ENCODE assay signal across 1 cellular context in the genomic region with DNA sequence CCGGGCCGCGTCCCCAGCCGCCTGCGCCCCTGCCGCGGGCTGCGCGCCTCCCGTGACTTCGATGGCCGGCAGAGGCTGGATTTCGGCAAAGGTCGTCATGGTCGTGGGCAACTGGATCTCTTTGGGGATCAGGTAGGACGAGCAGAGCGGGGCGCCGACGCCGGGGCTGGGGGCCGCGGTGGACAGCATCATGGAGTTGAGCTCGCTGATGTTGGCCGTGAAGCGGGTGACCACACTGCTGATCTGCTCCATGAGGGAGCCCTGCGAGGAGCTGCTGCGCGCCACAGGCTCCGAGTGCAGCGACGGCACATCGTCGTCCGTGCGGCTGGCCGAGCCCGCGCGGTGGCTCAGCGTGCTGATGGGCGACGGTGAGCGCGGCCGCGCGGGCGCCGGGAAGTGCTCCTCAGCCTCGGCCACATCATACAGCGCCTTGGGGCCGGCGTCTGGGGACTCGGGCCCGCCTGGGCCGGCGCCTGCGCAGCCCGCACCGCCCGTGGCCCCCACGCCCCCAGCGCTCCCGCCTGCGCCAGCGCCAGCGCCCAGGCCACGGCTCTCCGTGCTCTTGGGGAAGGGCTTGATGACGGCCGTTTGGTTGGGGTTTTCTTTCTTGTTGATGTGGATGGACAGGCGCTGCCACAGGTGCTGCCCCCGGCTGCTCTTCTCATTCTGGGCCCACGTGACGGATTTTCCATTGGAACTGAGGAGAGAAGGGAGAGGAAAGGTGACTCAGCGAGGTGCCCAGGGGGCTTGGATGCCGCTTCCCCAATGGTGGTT.
TF ChIP-seq lines count a peak whose summit lies in the region.

No MANE protein-coding gene starts in this region.

TF ChIP-seq in GM23338, 12 proteins besides CTCF, POLR2A, EP300 and RAD21:
- TF ChIP-seq, protein P1, sequence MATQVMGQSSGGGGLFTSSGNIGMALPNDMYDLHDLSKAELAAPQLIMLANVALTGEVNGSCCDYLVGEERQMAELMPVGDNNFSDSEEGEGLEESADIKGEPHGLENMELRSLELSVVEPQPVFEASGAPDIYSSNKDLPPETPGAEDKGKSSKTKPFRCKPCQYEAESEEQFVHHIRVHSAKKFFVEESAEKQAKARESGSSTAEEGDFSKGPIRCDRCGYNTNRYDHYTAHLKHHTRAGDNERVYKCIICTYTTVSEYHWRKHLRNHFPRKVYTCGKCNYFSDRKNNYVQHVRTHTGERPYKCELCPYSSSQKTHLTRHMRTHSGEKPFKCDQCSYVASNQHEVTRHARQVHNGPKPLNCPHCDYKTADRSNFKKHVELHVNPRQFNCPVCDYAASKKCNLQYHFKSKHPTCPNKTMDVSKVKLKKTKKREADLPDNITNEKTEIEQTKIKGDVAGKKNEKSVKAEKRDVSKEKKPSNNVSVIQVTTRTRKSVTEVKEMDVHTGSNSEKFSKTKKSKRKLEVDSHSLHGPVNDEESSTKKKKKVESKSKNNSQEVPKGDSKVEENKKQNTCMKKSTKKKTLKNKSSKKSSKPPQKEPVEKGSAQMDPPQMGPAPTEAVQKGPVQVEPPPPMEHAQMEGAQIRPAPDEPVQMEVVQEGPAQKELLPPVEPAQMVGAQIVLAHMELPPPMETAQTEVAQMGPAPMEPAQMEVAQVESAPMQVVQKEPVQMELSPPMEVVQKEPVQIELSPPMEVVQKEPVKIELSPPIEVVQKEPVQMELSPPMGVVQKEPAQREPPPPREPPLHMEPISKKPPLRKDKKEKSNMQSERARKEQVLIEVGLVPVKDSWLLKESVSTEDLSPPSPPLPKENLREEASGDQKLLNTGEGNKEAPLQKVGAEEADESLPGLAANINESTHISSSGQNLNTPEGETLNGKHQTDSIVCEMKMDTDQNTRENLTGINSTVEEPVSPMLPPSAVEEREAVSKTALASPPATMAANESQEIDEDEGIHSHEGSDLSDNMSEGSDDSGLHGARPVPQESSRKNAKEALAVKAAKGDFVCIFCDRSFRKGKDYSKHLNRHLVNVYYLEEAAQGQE (IDR thresholded peaks at IDR 0.05; ENCODE audit: unreplicated experiment), result no peak
- TF ChIP-seq ZNF331 (CRISPR knock-in tag; IDR thresholded peaks at IDR 0.05; ENCODE audit: low read depth) (no peak), NANOG (IDR thresholded peaks at IDR 0.05; ENCODE audit: borderline replicate concordance) (no peak), POLR2AphosphoS5 (IDR thresholded peaks at IDR 0.05; ENCODE audit: low read depth) (0 out of 2 replicates have a peak, but pooled peaks have one; percentile 30), JUNB (IDR thresholded peaks at IDR 0.05; ENCODE audit: unreplicated experiment) (no peak), EZH2 (IDR thresholded peaks at IDR 0.05; ENCODE audit: low read depth, unreplicated experiment) (no peak)
- TF ChIP-seq, protein P2, sequence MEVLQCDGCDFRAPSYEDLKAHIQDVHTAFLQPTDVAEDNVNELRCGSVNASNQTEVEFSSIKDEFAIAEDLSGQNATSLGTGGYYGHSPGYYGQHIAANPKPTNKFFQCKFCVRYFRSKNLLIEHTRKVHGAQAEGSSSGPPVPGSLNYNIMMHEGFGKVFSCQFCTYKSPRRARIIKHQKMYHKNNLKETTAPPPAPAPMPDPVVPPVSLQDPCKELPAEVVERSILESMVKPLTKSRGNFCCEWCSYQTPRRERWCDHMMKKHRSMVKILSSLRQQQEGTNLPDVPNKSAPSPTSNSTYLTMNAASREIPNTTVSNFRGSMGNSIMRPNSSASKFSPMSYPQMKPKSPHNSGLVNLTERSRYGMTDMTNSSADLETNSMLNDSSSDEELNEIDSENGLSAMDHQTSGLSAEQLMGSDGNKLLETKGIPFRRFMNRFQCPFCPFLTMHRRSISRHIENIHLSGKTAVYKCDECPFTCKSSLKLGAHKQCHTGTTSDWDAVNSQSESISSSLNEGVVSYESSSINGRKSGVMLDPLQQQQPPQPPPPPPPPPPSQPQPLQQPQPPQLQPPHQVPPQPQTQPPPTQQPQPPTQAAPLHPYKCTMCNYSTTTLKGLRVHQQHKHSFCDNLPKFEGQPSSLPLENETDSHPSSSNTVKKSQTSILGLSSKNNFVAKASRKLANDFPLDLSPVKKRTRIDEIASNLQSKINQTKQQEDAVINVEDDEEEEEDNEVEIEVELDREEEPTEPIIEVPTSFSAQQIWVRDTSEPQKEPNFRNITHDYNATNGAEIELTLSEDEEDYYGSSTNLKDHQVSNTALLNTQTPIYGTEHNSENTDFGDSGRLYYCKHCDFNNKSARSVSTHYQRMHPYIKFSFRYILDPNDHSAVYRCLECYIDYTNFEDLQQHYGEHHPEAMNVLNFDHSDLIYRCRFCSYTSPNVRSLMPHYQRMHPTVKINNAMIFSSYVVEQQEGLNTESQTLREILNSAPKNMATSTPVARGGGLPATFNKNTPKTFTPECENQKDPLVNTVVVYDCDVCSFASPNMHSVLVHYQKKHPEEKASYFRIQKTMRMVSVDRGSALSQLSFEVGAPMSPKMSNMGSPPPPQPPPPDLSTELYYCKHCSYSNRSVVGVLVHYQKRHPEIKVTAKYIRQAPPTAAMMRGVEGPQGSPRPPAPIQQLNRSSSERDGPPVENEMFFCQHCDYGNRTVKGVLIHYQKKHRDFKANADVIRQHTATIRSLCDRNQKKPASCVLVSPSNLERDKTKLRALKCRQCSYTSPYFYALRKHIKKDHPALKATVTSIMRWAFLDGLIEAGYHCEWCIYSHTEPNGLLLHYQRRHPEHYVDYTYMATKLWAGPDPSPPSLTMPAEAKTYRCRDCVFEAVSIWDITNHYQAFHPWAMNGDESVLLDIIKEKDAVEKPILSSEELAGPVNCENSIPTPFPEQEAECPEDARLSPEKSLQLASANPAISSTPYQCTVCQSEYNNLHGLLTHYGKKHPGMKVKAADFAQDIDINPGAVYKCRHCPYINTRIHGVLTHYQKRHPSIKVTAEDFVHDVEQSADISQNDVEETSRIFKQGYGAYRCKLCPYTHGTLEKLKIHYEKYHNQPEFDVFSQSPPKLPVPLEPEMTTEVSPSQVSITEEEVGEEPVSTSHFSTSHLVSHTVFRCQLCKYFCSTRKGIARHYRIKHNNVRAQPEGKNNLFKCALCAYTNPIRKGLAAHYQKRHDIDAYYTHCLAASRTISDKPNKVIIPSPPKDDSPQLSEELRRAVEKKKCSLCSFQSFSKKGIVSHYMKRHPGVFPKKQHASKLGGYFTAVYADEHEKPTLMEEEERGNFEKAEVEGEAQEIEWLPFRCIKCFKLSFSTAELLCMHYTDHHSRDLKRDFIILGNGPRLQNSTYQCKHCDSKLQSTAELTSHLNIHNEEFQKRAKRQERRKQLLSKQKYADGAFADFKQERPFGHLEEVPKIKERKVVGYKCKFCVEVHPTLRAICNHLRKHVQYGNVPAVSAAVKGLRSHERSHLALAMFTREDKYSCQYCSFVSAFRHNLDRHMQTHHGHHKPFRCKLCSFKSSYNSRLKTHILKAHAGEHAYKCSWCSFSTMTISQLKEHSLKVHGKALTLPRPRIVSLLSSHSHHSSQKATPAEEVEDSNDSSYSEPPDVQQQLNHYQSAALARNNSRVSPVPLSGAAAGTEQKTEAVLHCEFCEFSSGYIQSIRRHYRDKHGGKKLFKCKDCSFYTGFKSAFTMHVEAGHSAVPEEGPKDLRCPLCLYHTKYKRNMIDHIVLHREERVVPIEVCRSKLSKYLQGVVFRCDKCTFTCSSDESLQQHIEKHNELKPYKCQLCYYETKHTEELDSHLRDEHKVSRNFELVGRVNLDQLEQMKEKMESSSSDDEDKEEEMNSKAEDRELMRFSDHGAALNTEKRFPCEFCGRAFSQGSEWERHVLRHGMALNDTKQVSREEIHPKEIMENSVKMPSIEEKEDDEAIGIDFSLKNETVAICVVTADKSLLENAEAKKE (CRISPR knock-in tag; IDR thresholded peaks at IDR 0.05), result no peak
